12 cellular contexts compared by ENCODE assay signal in the genomic region with DNA sequence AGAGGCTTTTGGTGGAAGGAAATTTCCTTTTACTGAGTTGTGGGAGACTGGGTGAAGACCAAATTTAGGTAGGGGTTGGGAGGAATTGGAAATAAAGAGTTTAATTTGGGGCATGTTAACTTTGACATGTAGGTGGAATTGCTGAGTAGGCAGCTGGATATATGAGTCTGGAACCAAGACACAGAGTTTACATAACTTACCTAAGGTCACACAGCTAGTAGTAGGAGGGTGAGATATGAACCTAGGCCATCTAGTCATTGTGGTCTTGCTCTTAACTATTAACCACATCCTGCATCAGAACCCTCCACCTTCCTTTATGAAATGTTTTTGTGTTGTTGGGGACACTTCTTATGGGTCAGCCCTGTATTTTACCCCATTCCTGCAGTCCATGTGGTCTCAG.
DNase-seq lines count a peak whose midpoint lies in the region; ATAC-seq and TF ChIP-seq lines count a peak whose summit lies in the region.
"Had no signal": no experiment of that assay in that cellular context is flagged by ENCODE, and none has a peak within 500 bp of the region (broad histone marks: within the 10 kb centered on the region; RNA-seq: fewer than 3 reads in every experiment).

No MANE protein-coding gene starts in this region.

- no peaks in the 10 kb centered on the region for H3K36me3 Mint-ChIP-seq in activated CD8-positive, alpha-beta T cell treated with anti-CD3 and anti-CD28 coated beads for 36 hours (ENCODE audit: low read depth)
- no peaks in the 10 kb centered on the region for H3K36me3 Mint-ChIP-seq in activated CD8-positive, alpha-beta T cell treated with anti-CD3 and anti-CD28 coated beads, Interleukin-2, amount 10 ng/mL, durations not matched to agents 7 days and 5 days (ENCODE audit: low read depth)
- no peaks in the 10 kb centered on the region for H3K36me3 Mint-ChIP-seq in natural killer cell treated with Interleukin-12 subunit alpha and Interleukin-12 subunit beta and Interleukin-15 and Interleukin-18, amount 100 ng/mL, for 72 hours

- peaks cover 31% of the 10 kb centered on the region for H3K4me1 Mint-ChIP-seq in activated CD8-positive, alpha-beta T cell treated with anti-CD3 and anti-CD28 coated beads for 36 hours (ENCODE audit: low read depth)
- H3K4me1 Mint-ChIP-seq in activated CD8-positive, alpha-beta T cell treated with anti-CD3 and anti-CD28 coated beads, Interleukin-2, amount 10 ng/mL, durations not matched to agents 7 days and 5 days (ENCODE audit: low read depth), result peaks cover 15% of the 10 kb centered on the region
- H3K4me1 Mint-ChIP-seq in natural killer cell treated with Interleukin-12 subunit alpha and Interleukin-12 subunit beta and Interleukin-15 and Interleukin-18, amount 100 ng/mL, for 72 hours (ENCODE audit: low read depth in 2 of 2), result peaks cover 21 to 26% of the 10 kb centered on the region in 2 donors

- no peaks in the 10 kb centered on the region for H3K27me3 Mint-ChIP-seq in activated CD8-positive, alpha-beta T cell treated with anti-CD3 and anti-CD28 coated beads for 36 hours
- peaks cover 2% of the 10 kb centered on the region for H3K27me3 Mint-ChIP-seq in activated CD8-positive, alpha-beta T cell treated with anti-CD3 and anti-CD28 coated beads, Interleukin-2, amount 10 ng/mL, durations not matched to agents 7 days and 5 days (ENCODE audit: low read depth)
- H3K27me3 Mint-ChIP-seq in natural killer cell treated with Interleukin-12 subunit alpha and Interleukin-12 subunit beta and Interleukin-15 and Interleukin-18, amount 100 ng/mL, for 72 hours, result peaks cover under 1 to 4% of the 10 kb centered on the region in 2 donors

- CTCF ChIA-PET in activated CD8-positive, alpha-beta T cell treated with anti-CD3 and anti-CD28 coated beads for 36 hours (lab: Charles Lee), result interaction anchor here (2.7 kb wide), 1 partner anchor 25 kb away, joined by 18 read pairs; no protein-coding TSS in a partner anchor
- CTCF ChIA-PET in activated CD8-positive, alpha-beta T cell treated with anti-CD3 and anti-CD28 coated beads, Interleukin-2, amount 10 ng/mL, durations not matched to agents 7 days and 5 days (lab: Charles Lee), result no interaction called here

- no peak overlapping the region for H3K4me3 Mint-ChIP-seq in activated CD8-positive, alpha-beta T cell treated with anti-CD3 and anti-CD28 coated beads for 36 hours
- no peak overlapping the region for H3K4me3 Mint-ChIP-seq in activated CD8-positive, alpha-beta T cell treated with anti-CD3 and anti-CD28 coated beads, Interleukin-2, amount 10 ng/mL, durations not matched to agents 7 days and 5 days
- peak overlapping the region; percentile 19 for H3K4me3 Mint-ChIP-seq in natural killer cell treated with Interleukin-12 subunit alpha and Interleukin-12 subunit beta and Interleukin-15 and Interleukin-18, amount 100 ng/mL, for 72 hours

- DNase-seq in activated CD8-positive, alpha-beta T cell treated with anti-CD3 and anti-CD28 coated beads for 36 hours, result no peak
- DNase-seq in activated CD8-positive, alpha-beta T cell treated with anti-CD3 and anti-CD28 coated beads, Interleukin-2, amount 10 ng/mL, durations not matched to agents 7 days and 5 days, result no peak
- no peak for DNase-seq in natural killer cell treated with Interleukin-12 subunit alpha and Interleukin-12 subunit beta and Interleukin-15 and Interleukin-18, amount 100 ng/mL, for 72 hours (ENCODE audit: low spot score)
- DNase-seq in Right ventricle myocardium superior (no peak), Kasumi-1 (lab: John Stamatoyannopoulos, UW) (no peak), left colon (no peak)
- DNase-seq: mucosa of descending colon, NCI-H510A had no signal

- H3K9me3 Mint-ChIP-seq in activated CD8-positive, alpha-beta T cell treated with anti-CD3 and anti-CD28 coated beads for 36 hours, result no peaks in the 10 kb centered on the region
- H3K9me3 Mint-ChIP-seq in activated CD8-positive, alpha-beta T cell treated with anti-CD3 and anti-CD28 coated beads, Interleukin-2, amount 10 ng/mL, durations not matched to agents 7 days and 5 days (ENCODE audit: insufficient read depth), result no peaks in the 10 kb centered on the region
- peaks cover 5% of the 10 kb centered on the region for H3K9me3 Mint-ChIP-seq in natural killer cell treated with Interleukin-12 subunit alpha and Interleukin-12 subunit beta and Interleukin-15 and Interleukin-18, amount 100 ng/mL, for 72 hours

- H3K27ac Mint-ChIP-seq in activated CD8-positive, alpha-beta T cell treated with anti-CD3 and anti-CD28 coated beads for 36 hours, result no peak overlapping the region
- H3K27ac Mint-ChIP-seq in activated CD8-positive, alpha-beta T cell treated with anti-CD3 and anti-CD28 coated beads, Interleukin-2, amount 10 ng/mL, durations not matched to agents 7 days and 5 days, result no peak overlapping the region
- no peak overlapping the region for H3K27ac Mint-ChIP-seq in natural killer cell treated with Interleukin-12 subunit alpha and Interleukin-12 subunit beta and Interleukin-15 and Interleukin-18, amount 100 ng/mL, for 72 hours

- POLR2A ChIA-PET in activated CD8-positive, alpha-beta T cell treated with anti-CD3 and anti-CD28 coated beads for 36 hours (lab: Charles Lee), result no interaction called here
- POLR2A ChIA-PET in activated CD8-positive, alpha-beta T cell treated with anti-CD3 and anti-CD28 coated beads, Interleukin-2, amount 10 ng/mL, durations not matched to agents 7 days and 5 days (lab: Charles Lee), result interaction anchor here (0.6 kb wide), 2 partner anchors 36 to 189 kb away, joined by 3 read pairs; no protein-coding TSS in a partner anchor

- intact Hi-C loops in activated CD8-positive, alpha-beta T cell treated with anti-CD3 and anti-CD28 coated beads for 36 hours (cut with micrococcal nuclease), result no loop called here
- intact Hi-C loops in Right ventricle myocardium superior (cut with DNase I) (no loop called here), left colon (cut with DNase I, micrococcal nuclease) (no loop called here)

- no peak for TF ChIP-seq CTCF in activated CD8-positive, alpha-beta T cell treated with anti-CD3 and anti-CD28 coated beads for 36 hours (IDR thresholded peaks at IDR 0.05)

- peak; percentile 89 for ATAC-seq in activated CD8-positive, alpha-beta T cell treated with anti-CD3 and anti-CD28 coated beads for 36 hours
- no peak for ATAC-seq in activated CD8-positive, alpha-beta T cell treated with anti-CD3 and anti-CD28 coated beads, Interleukin-2, amount 10 ng/mL, durations not matched to agents 7 days and 5 days
- ATAC-seq in GM21526 (IDR thresholded peaks at IDR 0.05; ENCODE audit: low FRiP score, unreplicated experiment) (peak; percentile 61), HG03097 (IDR thresholded peaks at IDR 0.05; ENCODE audit: low FRiP score, unreplicated experiment) (peak; percentile 75), Right ventricle myocardium superior (ENCODE audit: poor library complexity) (no peak), left colon (no peak)
- peak; percentile 78 to 91 for ATAC-seq in natural killer cell treated with Interleukin-12 subunit alpha and Interleukin-12 subunit beta and Interleukin-15 and Interleukin-18, amount 100 ng/mL, for 72 hours
- ATAC-seq: HCT116, mucosa of descending colon, sciatic nerve had no signal

Comparison
In these comparisons a context has a peak if more than half of its experiments do, and no peak if none do; other contexts are left out.
1. ATAC-seq: peak in activated CD8-positive, alpha-beta T cell treated with anti-CD3 and anti-CD28 coated beads for 36 hours (single experiment), GM21526 (single experiment), HG03097 (single experiment) and natural killer cell treated with Interleukin-12 subunit alpha and Interleukin-12 subunit beta and Interleukin-15 and Interleukin-18, amount 100 ng/mL, for 72 hours (2 of 2); none in activated CD8-positive, alpha-beta T cell treated with anti-CD3 and anti-CD28 coated beads, Interleukin-2, amount 10 ng/mL, durations not matched to agents 7 days and 5 days (single experiment), Right ventricle myocardium superior (single experiment) and left colon (single experiment).